Comparison of ENCODE assay signal across 22 cellular contexts in genomic region chr18:37430346-37431076, GRCh38.
DNase-seq lines count a peak whose midpoint lies in the region; ATAC-seq, FAIRE-seq and TF ChIP-seq lines count a peak whose summit lies in the region.
"Had no signal": no experiment of that assay in that cellular context is flagged by ENCODE, and none has a peak within 500 bp of the region (broad histone marks: within the 10 kb centered on the region; RNA-seq: fewer than 3 reads in every experiment).

No MANE protein-coding gene starts in this region.

- no peak overlapping the region for H3K9ac ChIP-seq in SK-N-SH
- H3K9ac ChIP-seq in Loucy (ENCODE audit: low read depth, low read length, poor library complexity, severe bottlenecking), result peak overlapping the region; percentile 47
- no peak overlapping the region for H3K9ac ChIP-seq in H1 (replicated peaks in 1 of 4; ENCODE audit: extremely low read depth in 1 of 4, low read depth in 3 of 4, low read length in 3 of 4)
- H3K9ac ChIP-seq: parathyroid adenoma had no signal

- H4K91ac ChIP-seq in H1 (replicated peaks; ENCODE audit: insufficient read length, low read length), result peak overlapping the region; percentile 60

- POLR2A ChIA-PET in SK-N-SH (lab: Yijun Ruan, JAX), result interaction anchor here (1.5 to 1.6 kb wide), 2 partner anchors 33 to 38 kb away, joined by 3 to 6 read pairs; no protein-coding TSS in a partner anchor
- POLR2A ChIA-PET in H1 (lab: Charles Lee; ENCODE audit: partially characterized antibody), result interaction anchor here (0.8 kb wide), 1 partner anchor 11 kb away, joined by 3 read pairs; no protein-coding TSS in a partner anchor

- TF ChIP-seq EP300 in SK-N-SH (IDR thresholded peaks at IDR 0.05; ENCODE audit: borderline replicate concordance in 1 of 2, low read depth in 1 of 2, low read length in 1 of 2) (no peak), H1 (IDR thresholded peaks at IDR 0.05; ENCODE audit: borderline replicate concordance in 1 of 2, low read depth in 2 of 2, low read length in 2 of 2) (no peak)

- H4K20me1 ChIP-seq in SK-N-SH (ENCODE audit: insufficient read depth), result no peaks in the 10 kb centered on the region
- H4K20me1 ChIP-seq in Loucy (ENCODE audit: insufficient read depth, low read length, poor library complexity, severe bottlenecking), result no peaks in the 10 kb centered on the region
- H4K20me1 ChIP-seq in H1 (replicated peaks in 1 of 2; ENCODE audit: control insufficient read depth in 1 of 2, insufficient read depth in 2 of 2, low read length in 2 of 2), result no peaks in the 10 kb centered on the region

- no peaks in the 10 kb centered on the region for H3K79me1 ChIP-seq in H1 (ENCODE audit: low read depth, low read length)

- CTCF ChIA-PET in SK-N-SH (lab: Yijun Ruan, JAX), result interaction anchor here (0.6 to 3.0 kb wide), 13 partner anchors 9 to 127 kb away, joined by 3 to 11 read pairs (median 3); no protein-coding TSS in a partner anchor
- CTCF ChIA-PET in H1 (lab: Charles Lee; ENCODE audit: partially characterized antibody), result interaction anchor here (0.6 to 10.4 kb wide), 26 partner anchors 9 to 136 kb away, joined by 3 to 70 read pairs (median 4); no protein-coding TSS in a partner anchor

- H3K9me3 ChIP-seq in SK-N-SH (no peaks in the 10 kb centered on the region), Loucy (ENCODE audit: insufficient read depth, low read depth, low read length) (no peaks in the 10 kb centered on the region), H1 (ENCODE audit: insufficient read depth in 2 of 2, low read depth in 1 of 2, low read length in 1 of 2) (no peaks in the 10 kb centered on the region)
- H3K9me3 ChIP-seq: esophagus muscularis mucosa, gastroesophageal sphincter, MG63 had no signal

- no peak overlapping the region for H2AFZ ChIP-seq in SK-N-SH (ENCODE audit: low read depth)
- H2AFZ ChIP-seq in Loucy (ENCODE audit: low read length), result peak overlapping the region; percentile 34; the same call in 1 of the 2 replicates
- H2AFZ ChIP-seq in H1 (ENCODE audit: low read length), result no peak overlapping the region
- H2AFZ ChIP-seq: parathyroid adenoma had no signal

- TF ChIP-seq CTCF in SK-N-SH (IDR thresholded peaks at IDR 0.05), result no peak
- TF ChIP-seq CTCF in Loucy (conservative IDR thresholded peaks at IDR 0.05; ENCODE audit: low read length), result peak; percentile 69
- TF ChIP-seq CTCF in H1 (IDR thresholded peaks at IDR 0.05; ENCODE audit: control extremely low read depth in 1 of 3, insufficient read depth in 1 of 3, low read depth in 1 of 3, low read length in 3 of 3), result peak; percentile 47 to 62 (median 56)

- no peak overlapping the region for H3K23ac ChIP-seq in H1 (ENCODE audit: insufficient read length)

- no peak overlapping the region for H2AK5ac ChIP-seq in H1 (ENCODE audit: low read depth, low read length)

- H3K79me2 ChIP-seq in SK-N-SH (ENCODE audit: insufficient read depth) (no peaks in the 10 kb centered on the region), Loucy (ENCODE audit: insufficient read depth, low read length) (no peaks in the 10 kb centered on the region), H1 (ENCODE audit: control insufficient read depth in 1 of 2, insufficient read depth in 2 of 2, low read length in 2 of 2) (no peaks in the 10 kb centered on the region)
- H3K79me2 ChIP-seq: parathyroid adenoma had no signal

- no peaks in the 10 kb centered on the region for H3K36me3 ChIP-seq in SK-N-SH (replicated peaks in 1 of 2; ENCODE audit: control insufficient read depth in 1 of 2, insufficient read depth in 2 of 2, low read length in 1 of 2)
- no peaks in the 10 kb centered on the region for H3K36me3 ChIP-seq in Loucy (ENCODE audit: insufficient read depth, low read length)
- no peaks in the 10 kb centered on the region for H3K36me3 ChIP-seq in H1 (ENCODE audit: control insufficient read depth in 2 of 4, insufficient read depth in 4 of 4, low read length in 3 of 4)
- H3K36me3 ChIP-seq: esophagus muscularis mucosa, gastroesophageal sphincter, MG63 had no signal

- no peak overlapping the region for H3K18ac ChIP-seq in H1 (ENCODE audit: extremely low read depth, low read length)

- TF ChIP-seq POLR2A in H1 (IDR thresholded peaks at IDR 0.05; ENCODE audit: control extremely low read depth in 1 of 2, low read depth in 2 of 2, low read length in 2 of 2), result no peak

- WGBS in SK-N-SH (ENCODE audit: low lambda C conversion rate), result 44% methylated on average over 5 of the region's 6 CpGs
- whole genome bisulfite sequencing in H1 (ENCODE audit: extremely low coverage in 1 of 2, insufficient coverage in 1 of 2, insufficient read length in 1 of 2, insufficient replicate concordance in 2 of 2, low coverage in 1 of 2, low lambda C conversion rate in 2 of 2, missing lambda C conversion rate in 1 of 2), 2 experiments, result 62% methylated on average over 6 of the region's 6 CpGs; no CpG with 5 or more reads in 1 of the 2 experiments

- no peak overlapping the region for H3K14ac ChIP-seq in H1 (ENCODE audit: insufficient read length)

- H2BK120ac ChIP-seq in H1 (replicated peaks; ENCODE audit: low read depth, low read length), result no peak overlapping the region

- H3K4ac ChIP-seq in H1 (replicated peaks; ENCODE audit: insufficient read length, low read depth, low read length), result no peak overlapping the region

- no peak overlapping the region for H2BK20ac ChIP-seq in H1 (ENCODE audit: low read length)

- ATAC-seq in SK-N-SH treated with all-trans-retinoic acid at 6 μM for 48 hours, result no peak
- no peak for ATAC-seq in activated CD4-positive, CD25-positive, alpha-beta regulatory T cell treated with anti-CD3 and anti-CD28 coated beads, Interleukin-2, amount 50 U/mL, for 24 hours
- no peak for ATAC-seq in HG03565 (IDR thresholded peaks at IDR 0.05; ENCODE audit: unreplicated experiment)
- ATAC-seq: activated CD4-positive, alpha-beta T cell treated with anti-CD3 and anti-CD28 coated beads for 36 hours; gastroesophageal sphincter; left lobe of liver; natural killer cell; Right ventricle myocardium inferior; sciatic nerve had no signal

- TF ChIP-seq RAD21 in SK-N-SH (IDR thresholded peaks at IDR 0.05; ENCODE audit: low read length) (peak; percentile 48), H1 (IDR thresholded peaks at IDR 0.05 in 1 of 2, conservative IDR thresholded peaks at IDR 0.05 in 1 of 2; ENCODE audit: low read depth in 2 of 2, low read length in 2 of 2) (peak; percentile 67 to 68)

- H2BK15ac ChIP-seq in H1 (ENCODE audit: low read length), result 0 out of 2 replicates have a peak overlapping the region, but pooled peaks have one; percentile 65

- no peak for FAIRE-seq in H1 (lab: Jason Lieb, UNC)

- no peak overlapping the region for H3K56ac ChIP-seq in H1 (replicated peaks; ENCODE audit: insufficient read length, low read depth, low read length)

- DNase-seq in SK-N-SH (peak; percentile 59), H1 (ENCODE audit: low read depth in 1 of 2, low spot score in 2 of 2) (peak; percentile 27 to 60), mesenteric fat pad (ENCODE audit: low spot score) (no peak), epidermal melanocyte (ENCODE audit: insufficient read length, low spot score) (no peak)
- DNase-seq: activated CD4-positive, alpha-beta T cell treated with anti-CD3 and anti-CD28 coated beads for 36 hours; activated naive CD8-positive, alpha-beta T cell treated with anti-CD3 and anti-CD28 coated beads for 36 hours; DMS79; effector CD4-positive, alpha-beta T cell; MG63; natural killer cell; NCI-H187; stimulated activated CD4-positive, alpha-beta T cell treated with anti-CD3 and anti-CD28 coated beads, Interleukin-15, amount 100 ng/mL, for 24 hours had no signal

- H3K4me1 ChIP-seq in SK-N-SH (ENCODE audit: control insufficient read depth in 1 of 2, insufficient read depth in 2 of 2, low read depth in 1 of 2, low read length in 1 of 2) (peaks cover 0 to 21% of the 10 kb centered on the region in 2 experiments; a peak in 1 of 4 replicates), Loucy (ENCODE audit: insufficient read depth, low read length, poor library complexity, severe bottlenecking) (peaks cover 96% of the 10 kb centered on the region), H1 (replicated peaks in 1 of 4; ENCODE audit: control insufficient read depth in 3 of 4, insufficient read depth in 4 of 4, low read length in 3 of 4) (peaks cover 0 to 5% (median 3%) of the 10 kb centered on the region in 4 experiments; a peak in 4 of 7 replicates)
- H3K4me1 ChIP-seq: esophagus muscularis mucosa, gastroesophageal sphincter, parathyroid adenoma had no signal

- no peak overlapping the region for H2BK12ac ChIP-seq in H1 (ENCODE audit: low read depth, low read length)

- H3K27ac ChIP-seq in SK-N-SH (ENCODE audit: low read depth in 2 of 2, low read length in 1 of 2), result peak overlapping the region in 1 of 2 experiments; percentile 65; a peak in 2 of 4 replicates
- H3K27ac ChIP-seq in H1 (ENCODE audit: low read depth, low read length), result no peak overlapping the region
- H3K27ac ChIP-seq: esophagus muscularis mucosa, gastroesophageal sphincter, parathyroid adenoma had no signal

- H3K9me2 ChIP-seq in SK-N-SH (no peaks in the 10 kb centered on the region), Loucy (replicated peaks; ENCODE audit: low read depth, low read length) (no peaks in the 10 kb centered on the region)

- peak overlapping the region; percentile 31; the same call in 1 of the 2 replicates for H4K8ac ChIP-seq in H1 (ENCODE audit: extremely low read depth, insufficient read depth, low read length)

- H3K4me3 ChIP-seq in SK-N-SH (ENCODE audit: low read depth in 2 of 2, low read length in 1 of 2) (no peak overlapping the region), Loucy (ENCODE audit: low read length, poor library complexity, severe bottlenecking) (peak overlapping the region; percentile 27), H1 (ENCODE audit: extremely low read depth in 1 of 4, insufficient read depth in 2 of 4, low read depth in 3 of 4, low read length in 4 of 4) (no peak overlapping the region)
- H3K4me3 ChIP-seq: esophagus muscularis mucosa, gastroesophageal sphincter, MG63 had no signal

- H3K4me2 ChIP-seq in SK-N-SH (no peak overlapping the region), Loucy (ENCODE audit: low read depth, low read length, poor library complexity, severe bottlenecking) (peak overlapping the region; percentile 34), H1 (ENCODE audit: insufficient read depth in 1 of 2, low read depth in 2 of 2, low read length in 2 of 2) (no peak overlapping the region)

- H3K27me3 ChIP-seq in SK-N-SH (ENCODE audit: insufficient read depth) (no peaks in the 10 kb centered on the region), Loucy (ENCODE audit: insufficient read depth, low read length, poor library complexity, severe bottlenecking) (no peaks in the 10 kb centered on the region), H1 (replicated peaks in 1 of 4; ENCODE audit: control insufficient read depth in 3 of 4, extremely low read depth in 1 of 4, insufficient read depth in 3 of 4, low read length in 3 of 4) (no peaks in the 10 kb centered on the region)
- H3K27me3 ChIP-seq: esophagus muscularis mucosa, gastroesophageal sphincter, MG63 had no signal

- no peak overlapping the region for H4K5ac ChIP-seq in H1 (ENCODE audit: insufficient read length, low read depth, low read length)

- no peak overlapping the region for H2BK5ac ChIP-seq in H1 (ENCODE audit: low read depth, low read length)

- H3F3A ChIP-seq in SK-N-SH (replicated peaks; ENCODE audit: insufficient read depth) (no peaks in the 10 kb centered on the region), Loucy (ENCODE audit: low read depth) (peaks cover 3% of the 10 kb centered on the region)

- no peaks in the 10 kb centered on the region for H3K23me2 ChIP-seq in H1 (ENCODE audit: low read depth, low read length)

Comparison
In these comparisons a context has a peak if more than half of its experiments do, and no peak if none do; other contexts are left out.
1. DNase-seq: peak in SK-N-SH (single experiment) and H1 (2 of 2); none in mesenteric fat pad (single experiment) and epidermal melanocyte (single experiment).
2. Of the 17 proteins assayed by ChIP-seq in both H1 and SK-N-SH: peak only in H1: CTCF; only in SK-N-SH: none; in both: RAD21; in neither: 15.